In genomic region chr7:100678291-100678984, GRCh38 we compare ENCODE assay signal across 1 cellular context.
A peak's percentile ranks its signal among the peaks of the same experiment; 100 is the strongest.
TF ChIP-seq lines count a peak whose summit lies in the region.

No MANE protein-coding gene starts in this region.

TF ChIP-seq in HEK293, 187 proteins besides CTCF, POLR2A, EP300 and RAD21 (continued from another document):
- TF ChIP-seq OVOL3 (tag by site-specific recombination; IDR thresholded peaks at IDR 0.05) = no peak
- no peak for TF ChIP-seq ZNF785 (tag by site-specific recombination; IDR thresholded peaks at IDR 0.05)
- TF ChIP-seq ZNF677 (tag by site-specific recombination; IDR thresholded peaks at IDR 0.05) = no peak
- no peak for TF ChIP-seq ZIC2 (tag by site-specific recombination; IDR thresholded peaks at IDR 0.05)
- peak; percentile 78 for TF ChIP-seq ZNF600 (tag by site-specific recombination; IDR thresholded peaks at IDR 0.05)
- TF ChIP-seq ZNF48 (tag by site-specific recombination; IDR thresholded peaks at IDR 0.05) = no peak
- TF ChIP-seq, protein P1, sequence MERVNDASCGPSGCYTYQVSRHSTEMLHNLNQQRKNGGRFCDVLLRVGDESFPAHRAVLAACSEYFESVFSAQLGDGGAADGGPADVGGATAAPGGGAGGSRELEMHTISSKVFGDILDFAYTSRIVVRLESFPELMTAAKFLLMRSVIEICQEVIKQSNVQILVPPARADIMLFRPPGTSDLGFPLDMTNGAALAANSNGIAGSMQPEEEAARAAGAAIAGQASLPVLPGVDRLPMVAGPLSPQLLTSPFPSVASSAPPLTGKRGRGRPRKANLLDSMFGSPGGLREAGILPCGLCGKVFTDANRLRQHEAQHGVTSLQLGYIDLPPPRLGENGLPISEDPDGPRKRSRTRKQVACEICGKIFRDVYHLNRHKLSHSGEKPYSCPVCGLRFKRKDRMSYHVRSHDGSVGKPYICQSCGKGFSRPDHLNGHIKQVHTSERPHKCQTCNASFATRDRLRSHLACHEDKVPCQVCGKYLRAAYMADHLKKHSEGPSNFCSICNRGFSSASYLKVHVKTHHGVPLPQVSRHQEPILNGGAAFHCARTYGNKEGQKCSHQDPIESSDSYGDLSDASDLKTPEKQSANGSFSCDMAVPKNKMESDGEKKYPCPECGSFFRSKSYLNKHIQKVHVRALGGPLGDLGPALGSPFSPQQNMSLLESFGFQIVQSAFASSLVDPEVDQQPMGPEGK (tag by site-specific recombination; IDR thresholded peaks at IDR 0.05) = 0 out of 2 replicates have a peak, but pooled peaks have one; percentile 12
- TF ChIP-seq ZBTB20 (tag by site-specific recombination; IDR thresholded peaks at IDR 0.05) = 0 out of 2 replicates have a peak, but pooled peaks have one; percentile 8
